Comparison of ENCODE assay signal across 15 cellular contexts in the genomic region with DNA sequence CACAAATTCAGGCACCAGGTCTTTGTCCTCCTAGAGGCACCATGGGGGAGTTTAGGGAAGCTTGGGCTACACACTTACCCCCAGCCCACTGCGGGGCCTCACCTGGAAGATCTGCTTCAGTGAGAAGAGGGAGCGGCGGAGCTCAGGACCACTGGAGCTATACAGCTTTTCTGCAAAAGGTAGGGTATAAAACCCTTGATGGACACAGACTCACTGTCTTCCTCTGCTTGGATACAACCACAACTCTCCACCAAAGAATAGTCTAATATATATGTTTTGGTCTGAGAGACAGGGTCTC. TPM values are rescaled to one million over a fixed set of nuclear protein-coding genes. Genes with fewer than 3 reads are reported as not detected.
A peak's percentile ranks its signal among the peaks of the same experiment; 100 is the strongest.
DNase-seq lines count a peak whose midpoint lies in the region; ATAC-seq and TF ChIP-seq lines count a peak whose summit lies in the region.
"Had no signal": no experiment of that assay in that cellular context is flagged by ENCODE, and none has a peak within 500 bp of the region (broad histone marks: within the 10 kb centered on the region; RNA-seq: fewer than 3 reads in every experiment).

No MANE protein-coding gene starts in this region.

- CTCF ChIA-PET in CD4-positive, alpha-beta T cell (lab: Charles Lee) = no interaction called here

- no peaks in the 10 kb centered on the region for H3K9me3 Mint-ChIP-seq in CD4-positive, alpha-beta T cell
- H3K9me3 Mint-ChIP-seq in HFFc6 (no peaks in the 10 kb centered on the region), endothelial cell (ENCODE audit: unreplicated experiment) (no peaks in the 10 kb centered on the region)

- peaks cover 7% of the 10 kb centered on the region for H3K4me1 Mint-ChIP-seq in CD4-positive, alpha-beta T cell (ENCODE audit: low read depth)
- H3K4me1 Mint-ChIP-seq in HFFc6 (ENCODE audit: low read depth) (peaks cover 34% of the 10 kb centered on the region), endothelial cell (ENCODE audit: unreplicated experiment) (peaks cover 38% of the 10 kb centered on the region)

- intact Hi-C loops in CD4-positive, alpha-beta T cell (cut with DNase I, micrococcal nuclease) = no loop called here
- intact Hi-C loops in gastrocnemius medialis (cut with DNase I; ENCODE audit: low total_unique reads) = no loop called here

- H3K4me3 ChIP-seq in gastrocnemius medialis = no peak overlapping the region
- H3K4me3 ChIP-seq: A549, GM12878 had no signal

- no peak for ATAC-seq in CD4-positive, alpha-beta T cell (ENCODE audit: poor library complexity)
- ATAC-seq in gastrocnemius medialis = no peak
- ATAC-seq in GM18505 (IDR thresholded peaks at IDR 0.05; ENCODE audit: unreplicated experiment) = no peak
- ATAC-seq in GM18867 (IDR thresholded peaks at IDR 0.05; ENCODE audit: unreplicated experiment) = no peak
- ATAC-seq: A549, GM12878 had no signal

- peak overlapping the region; percentile 8 for H3K27ac Mint-ChIP-seq in CD4-positive, alpha-beta T cell
- peak overlapping the region; percentile 9; the same call in 1 of the 2 replicates for H3K27ac Mint-ChIP-seq in HFFc6
- no peak overlapping the region for H3K27ac Mint-ChIP-seq in endothelial cell (ENCODE audit: unreplicated experiment)

- no peak overlapping the region for H3K27ac ChIP-seq in CD4-positive, alpha-beta T cell (ENCODE audit: low read depth, low read length)
- H3K27ac ChIP-seq in gastrocnemius medialis = peak overlapping the region; percentile 94 to 99 (median 98)
- H3K27ac ChIP-seq: C4-2B had no signal

- in situ Hi-C loops in gastrocnemius medialis (cut with MboI; ENCODE audit: low sequenced_read_pairs in 4 of 4) = no loop called here

- H3K27me3 ChIP-seq in CD4-positive, alpha-beta T cell (ENCODE audit: control insufficient read depth, insufficient read depth, low read length) = no peaks in the 10 kb centered on the region
- no peaks in the 10 kb centered on the region for H3K27me3 ChIP-seq in gastrocnemius medialis
- H3K27me3 ChIP-seq: BE2C had no signal

- no peak for TF ChIP-seq POLR2A in gastrocnemius medialis (IDR thresholded peaks at IDR 0.05)
- no peak for TF ChIP-seq POLR2A in GM18505 (IDR thresholded peaks at IDR 0.05; ENCODE audit: borderline replicate concordance, extremely low read depth, insufficient read depth, insufficient read length)

- no peaks in the 10 kb centered on the region for H3K9me3 ChIP-seq in CD4-positive, alpha-beta T cell (ENCODE audit: control insufficient read depth, low read length)
- no peaks in the 10 kb centered on the region for H3K9me3 ChIP-seq in gastrocnemius medialis
- H3K9me3 ChIP-seq: A549, BE2C had no signal

- TF ChIP-seq CTCF in CD4-positive, alpha-beta T cell (IDR thresholded peaks at IDR 0.05) = no peak
- no peak for TF ChIP-seq CTCF in HFFc6 (IDR thresholded peaks at IDR 0.05)
- no peak for TF ChIP-seq CTCF in endothelial cell (IDR thresholded peaks at IDR 0.05; ENCODE audit: unreplicated experiment)
- no peak for TF ChIP-seq CTCF in gastrocnemius medialis (IDR thresholded peaks at IDR 0.05 in 4 of 5, conservative IDR thresholded peaks at IDR 0.05 in 1 of 5)

- POLR2A ChIA-PET in CD4-positive, alpha-beta T cell (lab: Charles Lee) = interaction anchor here (0.8 to 2.2 kb wide), 2 partner anchors 11 kb away, joined by 3 to 8 read pairs; partner anchors contain the start of gene TMEM208

- H3K27me3 Mint-ChIP-seq in CD4-positive, alpha-beta T cell = no peaks in the 10 kb centered on the region
- H3K27me3 Mint-ChIP-seq in HFFc6 (ENCODE audit: insufficient read depth) (peaks cover 5% of the 10 kb centered on the region), endothelial cell (ENCODE audit: unreplicated experiment) (peaks cover 13% of the 10 kb centered on the region)

- peaks cover 49 to 50% of the 10 kb centered on the region in 2 donors for H3K4me1 ChIP-seq in gastrocnemius medialis

- no peak for DNase-seq in CD4-positive, alpha-beta T cell
- no peak for DNase-seq in HFFc6
- DNase-seq in endothelial cell (ENCODE audit: low spot score) = no peak
- DNase-seq in gastrocnemius medialis = no peak
- DNase-seq in SIG-M5 (lab: John Stamatoyannopoulos, UW) = no peak
- no peak for DNase-seq in NCI-H2081 treated with DMSO at 0.1 percent for 48 hours (lab: John Stamatoyannopoulos, UW)
- DNase-seq: BE2C, DMS79, IMR-90, KBM-7 had no signal

- peaks cover 47% of the 10 kb centered on the region for H3K36me3 Mint-ChIP-seq in CD4-positive, alpha-beta T cell (ENCODE audit: low read depth)
- H3K36me3 Mint-ChIP-seq in HFFc6 (ENCODE audit: low read depth) = peaks cover 37% of the 10 kb centered on the region
- H3K36me3 Mint-ChIP-seq in endothelial cell (ENCODE audit: low read depth, unreplicated experiment) = peaks cover 47% of the 10 kb centered on the region

- no peak overlapping the region for H3K4me3 Mint-ChIP-seq in CD4-positive, alpha-beta T cell
- H3K4me3 Mint-ChIP-seq in HFFc6 (no peak overlapping the region), endothelial cell (ENCODE audit: unreplicated experiment) (peak overlapping the region; percentile 76)

- H3K36me3 ChIP-seq in gastrocnemius medialis = peaks cover 0 to 65% of the 10 kb centered on the region in 2 donors

RNA-seq across cellular contexts. Expression of gene FHOD1, which starts 9.1 kb away (rescaled TPM):
- total RNA-seq in CD4-positive, alpha-beta T cell = 10 to 100 TPM; 21.1 to 26.0 TPM
- 10 to 100 TPM; 46.3 to 55.9 (median 51.1) TPM for total RNA-seq in HFFc6 (2021; fragmentation: NEBNext Ultra II Directional; extraction: Animal tissue kit (Norgen Biotek cat#: 25700))
- 248 TPM for total RNA-seq in endothelial cell (ENCODE audit: unreplicated experiment)
- total RNA-seq in gastrocnemius medialis = 10 to 100 TPM; 26.3 to 65.3 (median 52.4) TPM

RNA-seq across cellular contexts. Expression of gene SLC9A5, which starts 10.6 kb away (rescaled TPM):
- total RNA-seq in CD4-positive, alpha-beta T cell = 1 to 10 TPM; 3.1 TPM
- total RNA-seq in HFFc6 (2021; fragmentation: NEBNext Ultra II Directional; extraction: Animal tissue kit (Norgen Biotek cat#: 25700)) = 1 to 10 TPM; 3.3 to 4.2 (median 3.7) TPM
- 17.2 TPM for total RNA-seq in endothelial cell (ENCODE audit: unreplicated experiment)
- 1 to 10 TPM in 3 of 4 donors, under 1 TPM in 1; 0.61 to 2.0 (median 1.2) TPM for total RNA-seq in gastrocnemius medialis

RNA-seq across cellular contexts. Expression of gene TMEM208, which starts 11.3 kb away (rescaled TPM):
- 10 to 100 TPM; 35.8 to 37.6 TPM for total RNA-seq in CD4-positive, alpha-beta T cell
- 10 to 100 TPM; 50.9 to 67.8 (median 58.4) TPM for total RNA-seq in HFFc6 (2021; fragmentation: NEBNext Ultra II Directional; extraction: Animal tissue kit (Norgen Biotek cat#: 25700))
- total RNA-seq in endothelial cell (ENCODE audit: unreplicated experiment) = 33.6 TPM
- 10 to 100 TPM; 14.7 to 35.8 (median 29.2) TPM for total RNA-seq in gastrocnemius medialis

RNA-seq across cellular contexts. Expression of gene ELMO3, which starts 39.3 kb away (rescaled TPM):
- total RNA-seq in CD4-positive, alpha-beta T cell = 1 to 10 TPM; 1.9 to 2.3 TPM
- total RNA-seq in HFFc6 (2021; fragmentation: NEBNext Ultra II Directional; extraction: Animal tissue kit (Norgen Biotek cat#: 25700)) = 1 to 10 TPM in 3 of 6 experiments, under 1 TPM in 3; 0.79 to 1.3 (median 1.1) TPM
- total RNA-seq in endothelial cell (ENCODE audit: unreplicated experiment) (25.3 TPM), gastrocnemius medialis (under 1 TPM; 0.09 to 0.55 (median 0.29) TPM)

RNA-seq across cellular contexts. Expression of gene PLEKHG4, which starts 41.1 kb away (rescaled TPM):
- total RNA-seq in CD4-positive, alpha-beta T cell = 10 to 100 TPM; 13.1 to 14.0 TPM
- 10 to 100 TPM in 5 of 6 experiments, 1 to 10 TPM in 1; 8.6 to 14.1 (median 13.0) TPM for total RNA-seq in HFFc6 (2021; fragmentation: NEBNext Ultra II Directional; extraction: Animal tissue kit (Norgen Biotek cat#: 25700))
- total RNA-seq in endothelial cell (ENCODE audit: unreplicated experiment) (9.5 TPM), gastrocnemius medialis (10 to 100 TPM in 1 of 4 donors, 1 to 10 TPM in 3; 1.1 to 16.5 (median 2.6) TPM)
